In genomic region chr4:163558539-163559044, GRCh38 we compare ENCODE assay signal across 9 cellular contexts.
A peak's percentile ranks its signal among the peaks of the same experiment; 100 is the strongest.
DNase-seq lines count a peak whose midpoint lies in the region; ATAC-seq and TF ChIP-seq lines count a peak whose summit lies in the region.
"Had no signal": no experiment of that assay in that cellular context is flagged by ENCODE, and none has a peak within 500 bp of the region (broad histone marks: within the 10 kb centered on the region; RNA-seq: fewer than 3 reads in every experiment).

No MANE protein-coding gene starts in this region.

- no peak for TF ChIP-seq CTCF in WERI-Rb-1 (IDR thresholded peaks at IDR 0.05; ENCODE audit: low read depth, low read length)

- H3K27me3 ChIP-seq in WERI-Rb-1 (ENCODE audit: insufficient read depth, low read depth, severe bottlenecking): no peaks in the 10 kb centered on the region

- no peak overlapping the region for H3K4me3 ChIP-seq in WERI-Rb-1 (ENCODE audit: low read depth, low read length)

- DNase-seq in NCI-H748 treated with DMSO at 0.1 percent for 48 hours (lab: John Stamatoyannopoulos, UW) (peak; percentile 4), left lobe of liver (ENCODE audit: low spot score) (no peak), AG20443 (ENCODE audit: low spot score) (no peak), DMS114 treated with DMSO at 0.1 percent for 48 hours (lab: John Stamatoyannopoulos, UW; ENCODE audit: unreplicated experiment) (no peak), WERI-Rb-1 (no peak), dedifferentiated amniotic fluid mesenchymal stem cell (ENCODE audit: extremely low spot score) (no peak)

- peak; percentile 70 for ATAC-seq in GM18502 (IDR thresholded peaks at IDR 0.05; ENCODE audit: poor library complexity, unreplicated experiment)
- ATAC-seq in GM21717 (IDR thresholded peaks at IDR 0.05; ENCODE audit: unreplicated experiment): peak; percentile 63
- peak; percentile 42 for ATAC-seq in left lobe of liver
- ATAC-seq: HCT116 had no signal

- H3K9me3 ChIP-seq in WERI-Rb-1 (ENCODE audit: severe bottlenecking): no peaks in the 10 kb centered on the region

- no peaks in the 10 kb centered on the region for H3K36me3 ChIP-seq in WERI-Rb-1

- no peak overlapping the region for H3K27ac ChIP-seq in WERI-Rb-1
